In genomic region chrX:149630681-149631292, GRCh38 we compare ENCODE assay signal across 9 cellular contexts. TPM values are rescaled to one million over a fixed set of nuclear protein-coding genes. Genes with fewer than 3 reads are reported as not detected.
DNase-seq lines count a peak whose midpoint lies in the region; ATAC-seq and TF ChIP-seq lines count a peak whose summit lies in the region.
"Had no signal": no experiment of that assay in that cellular context is flagged by ENCODE, and none has a peak within 500 bp of the region (broad histone marks: within the 10 kb centered on the region; RNA-seq: fewer than 3 reads in every experiment).

No MANE protein-coding gene starts in this region.

- H3K9ac ChIP-seq in BLaER1: peak overlapping the region; percentile 81
- peak overlapping the region; percentile 61 for H3K9ac ChIP-seq in HCT116 (ENCODE audit: low read length)

- ATAC-seq in HCT116 (peak; percentile 56), HG02798 (IDR thresholded peaks at IDR 0.05; ENCODE audit: poor library complexity, unreplicated experiment) (no peak), HG03342 (IDR thresholded peaks at IDR 0.05; ENCODE audit: unreplicated experiment) (no peak)

- POLR2A ChIA-PET in HCT116 (lab: Charles Lee): no interaction called here

- H3K9me3 ChIP-seq in BLaER1 (0 out of 2 replicates have a peak, but pooled peaks cover 4% of the 10 kb centered on the region), HCT116 (ENCODE audit: control insufficient read depth in 1 of 2, insufficient read depth in 1 of 2, low read depth in 1 of 2, low read length in 2 of 2) (no peaks in the 10 kb centered on the region), neuron (ENCODE audit: low read length) (no peaks in the 10 kb centered on the region)

- TF ChIP-seq CTCF in HCT116 (IDR thresholded peaks at IDR 0.05 in 2 of 3, conservative IDR thresholded peaks at IDR 0.05 in 1 of 3; ENCODE audit: borderline replicate concordance in 1 of 3, insufficient read depth in 1 of 3, low read depth in 2 of 3, low read length in 2 of 3) (no peak), VCaP (conservative IDR thresholded peaks at IDR 0.05) (peak; percentile 37), foreskin fibroblast (IDR thresholded peaks at IDR 0.05; ENCODE audit: low read depth, low read length) (peak; percentile 19)

- no peak for TF ChIP-seq RAD21 in HCT116 (IDR thresholded peaks at IDR 0.05; ENCODE audit: low read depth)

- no peak for DNase-seq in HCT116 (ENCODE audit: low read depth, low spot score)
- peak; percentile 33 to 70 for DNase-seq in foreskin fibroblast
- no peak for DNase-seq in DMS79 (lab: John Stamatoyannopoulos, UW)

- CTCF ChIA-PET in HCT116 (lab: Charles Lee): no interaction called here

- BruUV-seq in HCT116 (replicated peaks; lab: Mats Ljungman, UMichigan): TSS peak; percentile 47

- RAD21 ChIA-PET in HCT116 (lab: Charles Lee; ENCODE audit: low non-redundant PET in 1 of 2, low total read pairs in 2 of 2, uncharacterized antibody in 2 of 2, unreplicated experiment in 2 of 2): no interaction called here

- H3K4me1 ChIP-seq in BLaER1 (peaks cover 10% of the 10 kb centered on the region), HCT116 (ENCODE audit: control insufficient read depth in 1 of 2, insufficient read depth in 2 of 2, low read length in 2 of 2) (peaks cover 2 to 14% of the 10 kb centered on the region in 2 experiments; a peak in 2 of 4 replicates), neuron (ENCODE audit: insufficient read depth, low read length) (peaks cover 3% of the 10 kb centered on the region)

- intact Hi-C loops in HCT116 (cut with micrococcal nuclease): no loop called here

- no peaks in the 10 kb centered on the region for H3K27me3 ChIP-seq in BLaER1
- no peaks in the 10 kb centered on the region for H3K27me3 ChIP-seq in HCT116 (ENCODE audit: insufficient read depth, low read length)
- peaks cover 13% of the 10 kb centered on the region for H3K27me3 ChIP-seq in neuron (ENCODE audit: insufficient read depth, low read length)

- H3K36me3 ChIP-seq in BLaER1: no peaks in the 10 kb centered on the region
- no peaks in the 10 kb centered on the region; a peak in 1 of 4 replicates for H3K36me3 ChIP-seq in HCT116 (ENCODE audit: control insufficient read depth in 1 of 2, insufficient read depth in 2 of 2, low read length in 2 of 2)
- H3K36me3 ChIP-seq in neuron (ENCODE audit: insufficient read depth, low read length): no peaks in the 10 kb centered on the region

- TF ChIP-seq POLR2A in HCT116 (IDR thresholded peaks at IDR 0.05; ENCODE audit: borderline replicate concordance, extremely low read depth, insufficient read depth, insufficient read length): no peak

- peaks cover 16% of the 10 kb centered on the region for H3K79me2 ChIP-seq in HCT116 (ENCODE audit: insufficient read depth, low read length)

- no peaks in the 10 kb centered on the region for H3K9me2 ChIP-seq in HCT116 (ENCODE audit: insufficient read depth)

- H3K4me2 ChIP-seq in BLaER1: peak overlapping the region; percentile 69
- H3K4me2 ChIP-seq in HCT116 (ENCODE audit: low read length): peak overlapping the region; percentile 76

- H3K4me3 ChIP-seq in BLaER1 (peak overlapping the region; percentile 81), HCT116 (replicated peaks in 1 of 2; ENCODE audit: low read depth in 1 of 2, low read length in 2 of 2) (peak overlapping the region; percentile 60 to 67), foreskin fibroblast (ENCODE audit: low read depth in 1 of 2, low read length in 2 of 2) (peak overlapping the region; percentile 60 to 79), neuron (ENCODE audit: low read length) (peak overlapping the region; percentile 69)

- H4K20me1 ChIP-seq in BLaER1 (peaks cover 48% of the 10 kb centered on the region; the same call in 1 of the 2 replicates), HCT116 (ENCODE audit: insufficient read depth) (no peaks in the 10 kb centered on the region)

- H2AFZ ChIP-seq in HCT116 (ENCODE audit: low read depth, low read length, poor library complexity, severe bottlenecking) (no peak overlapping the region), neuron (ENCODE audit: low read depth, low read length) (no peak overlapping the region)

- H3K27ac ChIP-seq in BLaER1 (peak overlapping the region; percentile 68), HCT116 (ENCODE audit: low read depth, low read length) (peak overlapping the region; percentile 48; the same call in 1 of the 2 replicates), VCaP (peak overlapping the region; percentile 74)

TF ChIP-seq in HCT116, 20 proteins besides CTCF, POLR2A, EP300 and RAD21:
- TF ChIP-seq TCF7L2 (IDR thresholded peaks at IDR 0.05; ENCODE audit: borderline replicate concordance, extremely low read depth, insufficient read depth, insufficient read length) (no peak), ZFX (IDR thresholded peaks at IDR 0.05) (no peak), POLR2AphosphoS5 (IDR thresholded peaks at IDR 0.05; ENCODE audit: low read depth, low read length) (no peak), EZH2 (IDR thresholded peaks at IDR 0.05) (no peak), YY1 (IDR thresholded peaks at IDR 0.05; ENCODE audit: extremely low read depth, insufficient replicate concordance, low read depth, low read length) (no peak), REST (IDR thresholded peaks at IDR 0.05; ENCODE audit: low read depth) (no peak), EZH2phosphoT487 (IDR thresholded peaks at IDR 0.05; ENCODE audit: borderline replicate concordance) (no peak), ZNF274 (IDR thresholded peaks at IDR 0.05; ENCODE audit: low read depth, low read length) (no peak), ZBTB33 (IDR thresholded peaks at IDR 0.05; ENCODE audit: extremely low read depth, insufficient replicate concordance, low read length) (no peak), SP1 (IDR thresholded peaks at IDR 0.05; ENCODE audit: low read depth) (no peak), SIN3A (IDR thresholded peaks at IDR 0.05; ENCODE audit: low read depth) (no peak), SRF (IDR thresholded peaks at IDR 0.05; ENCODE audit: low read depth) (no peak), JUND (IDR thresholded peaks at IDR 0.05) (no peak), ATF3 (IDR thresholded peaks at IDR 0.05) (no peak), FOSL1 (IDR thresholded peaks at IDR 0.05; ENCODE audit: low read depth) (no peak), CEBPB (IDR thresholded peaks at IDR 0.05; ENCODE audit: low read depth) (no peak), CBX3 (IDR thresholded peaks at IDR 0.05; ENCODE audit: low read depth) (no peak), ELF1 (IDR thresholded peaks at IDR 0.05; ENCODE audit: borderline replicate concordance, low read depth) (no peak), EGR1 (IDR thresholded peaks at IDR 0.05; ENCODE audit: low read depth) (no peak)
- TF ChIP-seq, protein P1, sequence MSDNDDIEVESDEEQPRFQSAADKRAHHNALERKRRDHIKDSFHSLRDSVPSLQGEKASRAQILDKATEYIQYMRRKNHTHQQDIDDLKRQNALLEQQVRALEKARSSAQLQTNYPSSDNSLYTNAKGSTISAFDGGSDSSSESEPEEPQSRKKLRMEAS (IDR thresholded peaks at IDR 0.05): no peak
TF ChIP-seq in HCT116: peak in this region for 0.

RNA-seq across cellular contexts. Expression of gene TMEM185A, which starts 0.8 kb away (rescaled TPM):
- 15.2 TPM for total RNA-seq in HCT116 (2021; ENCODE audit: unreplicated experiment)
- 9.9 and 10.1 TPM in 2 replicates for polyA plus RNA-seq in HCT116 (2012)

RNA-seq across cellular contexts. Expression of gene HSFX2, which starts 35.7 kb away (rescaled TPM):
- total RNA-seq in HCT116 (2021; ENCODE audit: unreplicated experiment): not detected
- polyA plus RNA-seq in HCT116 (2012): not detected in 2 replicates
- total RNA-seq: T-helper 2 cell treated with Interferon-gamma antibody and Interleukin-4, amounts not matched to agents 100 ng/mL and 5 ng/mL, for 36 hours had no signal

RNA-seq across cellular contexts. Expression of gene MAGEA9B, which starts 43.5 kb away (rescaled TPM):
- total RNA-seq in HCT116 (2021; ENCODE audit: unreplicated experiment): 0.47 TPM
- polyA plus RNA-seq in HCT116 (2012): 0.25 TPM in 1 of 2 replicates, not detected in the other
- total RNA-seq: T-helper 2 cell treated with Interferon-gamma antibody and Interleukin-4, amounts not matched to agents 100 ng/mL and 5 ng/mL, for 36 hours had no signal

Comparison
In these comparisons a context has a peak if more than half of its experiments do, and no peak if none do; other contexts are left out.
1. DNase-seq: peak in foreskin fibroblast (2 of 2); none in HCT116 (single experiment) and DMS79 (single experiment).
2. CTCF ChIP-seq: peak in VCaP (single experiment) and foreskin fibroblast (single experiment); none in HCT116 (0 of 3).
3. Peak in every context shown above with its lines, with median percentiles within 50 percentile points of each other: H3K27ac ChIP-seq and H3K4me3 ChIP-seq.